9 cellular contexts compared by ENCODE assay signal in genomic region chr1:35576061-35576765, GRCh38. TPM values are rescaled to one million over a fixed set of nuclear protein-coding genes. Genes with fewer than 3 reads are reported as not detected.
A peak's percentile ranks its signal among the peaks of the same experiment; 100 is the strongest.
DNase-seq lines count a peak whose midpoint lies in the region; ATAC-seq and TF ChIP-seq lines count a peak whose summit lies in the region.
"Had no signal": no experiment of that assay in that cellular context is flagged by ENCODE, and none has a peak within 500 bp of the region (broad histone marks: within the 10 kb centered on the region; RNA-seq: fewer than 3 reads in every experiment).

No MANE protein-coding gene starts in this region.

- DNase-seq in SKM-1 treated with dmso at 0.1 percent for 144 hours (lab: John Stamatoyannopoulos, UW; ENCODE audit: unreplicated experiment) = peak; percentile 65
- DNase-seq in SKM-1 (lab: John Stamatoyannopoulos, UW; ENCODE audit: unreplicated experiment) = no peak
- DNase-seq in NB4 (ENCODE audit: low read depth) = peak; percentile 85
- DNase-seq in posterior vena cava (ENCODE audit: low spot score) = peak; percentile 51
- DNase-seq: 8988T had no signal

- intact Hi-C loops in dendritic cell treated with granulocyte-macrophage colony-stimulating factor and Interleukin-4, amounts not matched to agents 40 ng/mL and 50 ng/mL, for 4 days (cut with micrococcal nuclease) = no loop called here
- intact Hi-C loops in posterior vena cava (cut with DNase I) = no loop called here

- H3K4me3 ChIP-seq in NB4 (ENCODE audit: low read depth, low read length) = peak overlapping the region; percentile 74

- H3K4me3 Mint-ChIP-seq in dendritic cell treated with granulocyte-macrophage colony-stimulating factor and Interleukin-4, amounts not matched to agents 40 ng/mL and 50 ng/mL, for 4 days = peak overlapping the region; percentile 72

- ATAC-seq in GM21529 (IDR thresholded peaks at IDR 0.05; ENCODE audit: unreplicated experiment) (no peak), GM21367 (IDR thresholded peaks at IDR 0.05; ENCODE audit: unreplicated experiment) (no peak), HG03565 (IDR thresholded peaks at IDR 0.05; ENCODE audit: unreplicated experiment) (no peak)

- TF ChIP-seq POLR2A in NB4 (IDR thresholded peaks at IDR 0.05; ENCODE audit: extremely low read depth, insufficient read length) = no peak

- TF ChIP-seq CTCF in NB4 (IDR thresholded peaks at IDR 0.05; ENCODE audit: low read depth, low read length) = no peak

- no peaks in the 10 kb centered on the region for H3K9me3 Mint-ChIP-seq in dendritic cell treated with granulocyte-macrophage colony-stimulating factor and Interleukin-4, amounts not matched to agents 40 ng/mL and 50 ng/mL, for 4 days

- no peaks in the 10 kb centered on the region for H3K36me3 Mint-ChIP-seq in dendritic cell treated with granulocyte-macrophage colony-stimulating factor and Interleukin-4, amounts not matched to agents 40 ng/mL and 50 ng/mL, for 4 days (ENCODE audit: low read depth)

- H3K4me1 Mint-ChIP-seq in dendritic cell treated with granulocyte-macrophage colony-stimulating factor and Interleukin-4, amounts not matched to agents 40 ng/mL and 50 ng/mL, for 4 days (ENCODE audit: low read depth) = peaks cover 40% of the 10 kb centered on the region

- H3K27me3 Mint-ChIP-seq in dendritic cell treated with granulocyte-macrophage colony-stimulating factor and Interleukin-4, amounts not matched to agents 40 ng/mL and 50 ng/mL, for 4 days = peaks cover 41% of the 10 kb centered on the region

- H3K27ac Mint-ChIP-seq in dendritic cell treated with granulocyte-macrophage colony-stimulating factor and Interleukin-4, amounts not matched to agents 40 ng/mL and 50 ng/mL, for 4 days = peak overlapping the region; percentile 78

RNA-seq across cellular contexts. Expression of gene TFAP2E, which starts 3.1 kb away (rescaled TPM):
- total RNA-seq in posterior vena cava = under 1 TPM; 0.65 to 0.81 TPM

RNA-seq across cellular contexts. Expression of gene NCDN, which starts 18.6 kb away (rescaled TPM):
- 10 to 100 TPM; 16.6 to 22.6 TPM for total RNA-seq in posterior vena cava

RNA-seq across cellular contexts. Expression of gene KIAA0319L, which starts 19.0 kb away (rescaled TPM):
- total RNA-seq in posterior vena cava = 10 to 100 TPM; 28.4 to 28.6 TPM
